ENCODE assay signal across 1 cellular context in the genomic region with DNA sequence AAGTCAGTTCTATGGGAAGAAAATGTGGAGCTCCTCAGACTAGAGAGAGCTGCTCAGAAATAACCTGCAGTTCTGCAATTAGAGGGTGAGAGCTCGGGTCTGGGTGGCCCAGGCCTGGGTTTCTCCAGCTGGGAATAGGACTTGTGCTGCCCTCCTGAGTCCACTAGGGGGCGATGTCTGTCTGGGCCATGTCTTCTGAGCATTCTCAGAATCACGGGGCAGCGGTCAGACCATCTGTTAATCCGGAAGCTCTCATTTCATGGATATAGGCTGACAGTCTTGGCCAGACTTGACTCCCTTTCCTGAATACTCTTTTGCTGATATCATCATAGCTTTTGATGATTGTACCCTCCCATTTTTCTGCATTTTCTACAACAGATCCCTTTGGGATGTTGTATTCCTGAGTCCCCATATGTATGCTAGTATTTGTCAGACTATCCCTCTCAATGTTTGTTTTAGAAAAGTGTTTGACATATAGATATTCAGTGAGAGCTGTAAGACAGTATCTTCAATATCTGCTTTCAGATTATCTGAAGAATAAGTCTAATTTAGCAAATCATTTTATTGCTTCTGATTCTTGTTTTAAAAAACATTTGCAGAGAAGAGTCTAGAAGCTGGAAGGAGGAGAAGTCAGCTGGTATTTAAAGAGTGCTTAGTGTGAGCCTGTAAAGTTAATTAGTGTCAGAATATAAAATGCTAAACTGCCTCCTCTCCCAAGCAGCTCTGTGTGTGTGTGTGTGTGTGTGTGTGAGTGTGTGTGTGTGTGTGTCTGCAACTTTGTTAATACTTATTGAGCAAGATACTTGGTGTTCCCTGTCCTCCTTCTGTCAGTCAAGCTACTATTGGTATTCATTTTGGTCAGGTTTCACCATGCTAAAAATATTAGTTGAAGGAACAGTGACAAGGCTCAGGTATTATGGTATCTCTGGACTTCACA.
TF ChIP-seq lines count a peak whose summit lies in the region.

No MANE protein-coding gene starts in this region.

TF ChIP-seq in GM23338, 12 proteins besides CTCF, POLR2A, EP300 and RAD21 (continued from another document):
- TF ChIP-seq, protein P1, sequence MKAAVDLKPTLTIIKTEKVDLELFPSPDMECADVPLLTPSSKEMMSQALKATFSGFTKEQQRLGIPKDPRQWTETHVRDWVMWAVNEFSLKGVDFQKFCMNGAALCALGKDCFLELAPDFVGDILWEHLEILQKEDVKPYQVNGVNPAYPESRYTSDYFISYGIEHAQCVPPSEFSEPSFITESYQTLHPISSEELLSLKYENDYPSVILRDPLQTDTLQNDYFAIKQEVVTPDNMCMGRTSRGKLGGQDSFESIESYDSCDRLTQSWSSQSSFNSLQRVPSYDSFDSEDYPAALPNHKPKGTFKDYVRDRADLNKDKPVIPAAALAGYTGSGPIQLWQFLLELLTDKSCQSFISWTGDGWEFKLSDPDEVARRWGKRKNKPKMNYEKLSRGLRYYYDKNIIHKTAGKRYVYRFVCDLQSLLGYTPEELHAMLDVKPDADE (IDR thresholded peaks at IDR 0.05) = no peak
- TF ChIP-seq, protein P2, sequence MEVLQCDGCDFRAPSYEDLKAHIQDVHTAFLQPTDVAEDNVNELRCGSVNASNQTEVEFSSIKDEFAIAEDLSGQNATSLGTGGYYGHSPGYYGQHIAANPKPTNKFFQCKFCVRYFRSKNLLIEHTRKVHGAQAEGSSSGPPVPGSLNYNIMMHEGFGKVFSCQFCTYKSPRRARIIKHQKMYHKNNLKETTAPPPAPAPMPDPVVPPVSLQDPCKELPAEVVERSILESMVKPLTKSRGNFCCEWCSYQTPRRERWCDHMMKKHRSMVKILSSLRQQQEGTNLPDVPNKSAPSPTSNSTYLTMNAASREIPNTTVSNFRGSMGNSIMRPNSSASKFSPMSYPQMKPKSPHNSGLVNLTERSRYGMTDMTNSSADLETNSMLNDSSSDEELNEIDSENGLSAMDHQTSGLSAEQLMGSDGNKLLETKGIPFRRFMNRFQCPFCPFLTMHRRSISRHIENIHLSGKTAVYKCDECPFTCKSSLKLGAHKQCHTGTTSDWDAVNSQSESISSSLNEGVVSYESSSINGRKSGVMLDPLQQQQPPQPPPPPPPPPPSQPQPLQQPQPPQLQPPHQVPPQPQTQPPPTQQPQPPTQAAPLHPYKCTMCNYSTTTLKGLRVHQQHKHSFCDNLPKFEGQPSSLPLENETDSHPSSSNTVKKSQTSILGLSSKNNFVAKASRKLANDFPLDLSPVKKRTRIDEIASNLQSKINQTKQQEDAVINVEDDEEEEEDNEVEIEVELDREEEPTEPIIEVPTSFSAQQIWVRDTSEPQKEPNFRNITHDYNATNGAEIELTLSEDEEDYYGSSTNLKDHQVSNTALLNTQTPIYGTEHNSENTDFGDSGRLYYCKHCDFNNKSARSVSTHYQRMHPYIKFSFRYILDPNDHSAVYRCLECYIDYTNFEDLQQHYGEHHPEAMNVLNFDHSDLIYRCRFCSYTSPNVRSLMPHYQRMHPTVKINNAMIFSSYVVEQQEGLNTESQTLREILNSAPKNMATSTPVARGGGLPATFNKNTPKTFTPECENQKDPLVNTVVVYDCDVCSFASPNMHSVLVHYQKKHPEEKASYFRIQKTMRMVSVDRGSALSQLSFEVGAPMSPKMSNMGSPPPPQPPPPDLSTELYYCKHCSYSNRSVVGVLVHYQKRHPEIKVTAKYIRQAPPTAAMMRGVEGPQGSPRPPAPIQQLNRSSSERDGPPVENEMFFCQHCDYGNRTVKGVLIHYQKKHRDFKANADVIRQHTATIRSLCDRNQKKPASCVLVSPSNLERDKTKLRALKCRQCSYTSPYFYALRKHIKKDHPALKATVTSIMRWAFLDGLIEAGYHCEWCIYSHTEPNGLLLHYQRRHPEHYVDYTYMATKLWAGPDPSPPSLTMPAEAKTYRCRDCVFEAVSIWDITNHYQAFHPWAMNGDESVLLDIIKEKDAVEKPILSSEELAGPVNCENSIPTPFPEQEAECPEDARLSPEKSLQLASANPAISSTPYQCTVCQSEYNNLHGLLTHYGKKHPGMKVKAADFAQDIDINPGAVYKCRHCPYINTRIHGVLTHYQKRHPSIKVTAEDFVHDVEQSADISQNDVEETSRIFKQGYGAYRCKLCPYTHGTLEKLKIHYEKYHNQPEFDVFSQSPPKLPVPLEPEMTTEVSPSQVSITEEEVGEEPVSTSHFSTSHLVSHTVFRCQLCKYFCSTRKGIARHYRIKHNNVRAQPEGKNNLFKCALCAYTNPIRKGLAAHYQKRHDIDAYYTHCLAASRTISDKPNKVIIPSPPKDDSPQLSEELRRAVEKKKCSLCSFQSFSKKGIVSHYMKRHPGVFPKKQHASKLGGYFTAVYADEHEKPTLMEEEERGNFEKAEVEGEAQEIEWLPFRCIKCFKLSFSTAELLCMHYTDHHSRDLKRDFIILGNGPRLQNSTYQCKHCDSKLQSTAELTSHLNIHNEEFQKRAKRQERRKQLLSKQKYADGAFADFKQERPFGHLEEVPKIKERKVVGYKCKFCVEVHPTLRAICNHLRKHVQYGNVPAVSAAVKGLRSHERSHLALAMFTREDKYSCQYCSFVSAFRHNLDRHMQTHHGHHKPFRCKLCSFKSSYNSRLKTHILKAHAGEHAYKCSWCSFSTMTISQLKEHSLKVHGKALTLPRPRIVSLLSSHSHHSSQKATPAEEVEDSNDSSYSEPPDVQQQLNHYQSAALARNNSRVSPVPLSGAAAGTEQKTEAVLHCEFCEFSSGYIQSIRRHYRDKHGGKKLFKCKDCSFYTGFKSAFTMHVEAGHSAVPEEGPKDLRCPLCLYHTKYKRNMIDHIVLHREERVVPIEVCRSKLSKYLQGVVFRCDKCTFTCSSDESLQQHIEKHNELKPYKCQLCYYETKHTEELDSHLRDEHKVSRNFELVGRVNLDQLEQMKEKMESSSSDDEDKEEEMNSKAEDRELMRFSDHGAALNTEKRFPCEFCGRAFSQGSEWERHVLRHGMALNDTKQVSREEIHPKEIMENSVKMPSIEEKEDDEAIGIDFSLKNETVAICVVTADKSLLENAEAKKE (CRISPR knock-in tag; IDR thresholded peaks at IDR 0.05) = no peak
- TF ChIP-seq ZNF331 (CRISPR knock-in tag; IDR thresholded peaks at IDR 0.05; ENCODE audit: low read depth) = no peak
